1 cellular context compared by ENCODE assay signal in genomic region chr17:7626956-7627249, GRCh38.
TF ChIP-seq lines count a peak whose summit lies in the region.

No MANE protein-coding gene starts in this region.

TF ChIP-seq in SK-N-SH, 30 proteins besides CTCF, POLR2A, EP300 and RAD21 (continued from another document):
- TF ChIP-seq FOXM1 (IDR thresholded peaks at IDR 0.05; ENCODE audit: low read depth) (no peak), GATA2 (CRISPR knock-in tag; IDR thresholded peaks at IDR 0.05) (no peak), JUND (IDR thresholded peaks at IDR 0.05) (no peak), ZBTB33 (IDR thresholded peaks at IDR 0.05; ENCODE audit: borderline replicate concordance, low read depth) (no peak), GABPA (IDR thresholded peaks at IDR 0.05; ENCODE audit: low read depth) (no peak), FOSL2 (IDR thresholded peaks at IDR 0.05; ENCODE audit: borderline replicate concordance, low read depth) (no peak)
